ENCODE assay signal across 11 cellular contexts in the genomic region with DNA sequence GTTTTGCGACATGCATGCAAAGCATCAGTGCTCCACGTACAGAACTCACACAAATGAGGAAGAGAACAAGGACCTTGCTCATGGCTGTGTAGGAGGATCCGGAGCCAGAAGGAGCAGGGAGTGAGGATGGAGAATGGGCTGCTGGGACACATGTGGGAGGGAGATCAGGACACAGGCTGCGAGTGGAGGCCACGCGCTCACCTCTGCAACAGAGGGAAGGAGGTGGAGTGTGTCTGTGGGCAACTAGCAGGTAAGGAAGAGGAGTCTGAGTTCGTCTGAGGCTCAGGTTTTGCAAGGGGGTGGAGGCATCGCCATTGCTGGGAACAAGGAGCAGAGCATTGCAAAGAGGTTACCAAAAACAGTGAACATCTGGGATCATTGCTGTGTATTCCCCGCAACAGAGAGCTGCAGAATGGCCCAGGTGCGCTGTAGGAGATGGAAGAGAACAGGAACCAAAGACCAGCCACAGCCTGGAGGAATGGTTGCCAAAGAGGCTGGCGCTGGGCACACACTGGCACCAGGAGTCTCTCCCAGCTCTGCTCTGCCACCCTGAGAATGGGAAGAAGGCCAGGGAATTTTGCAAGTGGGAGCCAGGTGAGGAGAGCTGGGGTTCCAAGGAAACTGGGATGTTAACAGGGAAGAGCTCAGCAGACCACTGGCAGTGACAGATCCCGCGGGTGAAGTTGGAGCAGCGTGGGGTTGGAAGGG.
DNase-seq lines count a peak whose midpoint lies in the region; ATAC-seq and TF ChIP-seq lines count a peak whose summit lies in the region.
"Had no signal": no experiment of that assay in that cellular context is flagged by ENCODE, and none has a peak within 500 bp of the region (broad histone marks: within the 10 kb centered on the region; RNA-seq: fewer than 3 reads in every experiment).

No MANE protein-coding gene starts in this region.

- H3K18ac ChIP-seq in neuronal stem cell (ENCODE audit: low read length), result peak overlapping the region; percentile 83

- in situ Hi-C loops in G401 (cut with HindIII; ENCODE audit: low sequenced_read_pairs), result no loop called here

- H3K4me3 ChIP-seq in RWPE2 (ENCODE audit: severe bottlenecking) (no peak overlapping the region), coronary artery (no peak overlapping the region), neuronal stem cell (ENCODE audit: low read length in 2 of 2) (peak overlapping the region in 1 of 2 donors; percentile 37)
- H3K4me3 ChIP-seq: HAP-1 had no signal

- H3K9me3 ChIP-seq in RWPE2 (ENCODE audit: severe bottlenecking) (no peaks in the 10 kb centered on the region), neuronal stem cell (replicated peaks in 1 of 2; ENCODE audit: control insufficient read depth in 2 of 2, insufficient read depth in 1 of 2, low read depth in 1 of 2, low read length in 2 of 2) (no peaks in the 10 kb centered on the region)
- H3K9me3 ChIP-seq: HAP-1 had no signal

- no peaks in the 10 kb centered on the region for H3K79me1 ChIP-seq in neuronal stem cell (ENCODE audit: low read depth, low read length)

- H3K27me3 Mint-ChIP-seq in natural killer cell (ENCODE audit: low read depth in 2 of 2), result peaks cover 7 to 12% of the 10 kb centered on the region in 2 donors

- no peak overlapping the region for H2BK120ac ChIP-seq in neuronal stem cell (ENCODE audit: low read depth, low read length)

- H3K4ac ChIP-seq in neuronal stem cell (ENCODE audit: low read length), result no peak overlapping the region

- H3K4me2 ChIP-seq in neuronal stem cell (ENCODE audit: insufficient read depth, low read length, poor library complexity, severe bottlenecking), result no peak overlapping the region

- no peak overlapping the region for H3K4me3 Mint-ChIP-seq in natural killer cell
- H3K4me3 Mint-ChIP-seq: B cell; CD4-positive, alpha-beta memory T cell had no signal

- no peaks in the 10 kb centered on the region for H3K36me3 Mint-ChIP-seq in natural killer cell

- 0 out of 3 replicates have a peak, but pooled peaks have one; percentile 21 for ATAC-seq in RWPE2 (ENCODE audit: low read depth)
- no peak for ATAC-seq in natural killer cell
- ATAC-seq in GM19397 (IDR thresholded peaks at IDR 0.05; ENCODE audit: unreplicated experiment), result no peak

- H3K27ac ChIP-seq in RWPE2 (ENCODE audit: poor library complexity, severe bottlenecking), result no peak overlapping the region
- H3K27ac ChIP-seq in coronary artery, result no peak overlapping the region
- H3K27ac ChIP-seq in neuronal stem cell (replicated peaks; ENCODE audit: low read length), result no peak overlapping the region

- H3K14ac ChIP-seq in neuronal stem cell (ENCODE audit: low read length), result peak overlapping the region; percentile 75

- peak overlapping the region; percentile 37 for H3K23ac ChIP-seq in neuronal stem cell (ENCODE audit: low read depth, low read length, poor library complexity)

- WGBS in neuronal stem cell (ENCODE audit: extremely low coverage in 2 of 2, insufficient read length in 2 of 2, insufficient replicate concordance in 1 of 2), 2 donors, result no CpG with 5 or more reads among the region's 14 CpGs

- no peak overlapping the region for H3K27ac Mint-ChIP-seq in natural killer cell
- H3K27ac Mint-ChIP-seq: B cell; CD4-positive, alpha-beta memory T cell had no signal

- H3K27me3 ChIP-seq in RWPE2 (ENCODE audit: insufficient read depth, poor library complexity, severe bottlenecking) (no peaks in the 10 kb centered on the region), neuronal stem cell (ENCODE audit: control insufficient read depth in 3 of 3, insufficient read depth in 3 of 3, low read depth in 1 of 3, low read length in 3 of 3) (no peaks in the 10 kb centered on the region)

- no peak overlapping the region for H2AFZ ChIP-seq in neuronal stem cell (ENCODE audit: low read length)

- no peak overlapping the region for H2BK12ac ChIP-seq in neuronal stem cell (ENCODE audit: low read length)

- TF ChIP-seq CTCF in RWPE2 (IDR thresholded peaks at IDR 0.05; ENCODE audit: poor library complexity, severe bottlenecking) (no peak), coronary artery (IDR thresholded peaks at IDR 0.05) (no peak), natural killer cell (IDR thresholded peaks at IDR 0.05) (no peak)

- H2AK5ac ChIP-seq in neuronal stem cell (ENCODE audit: low read depth, low read length), result no peak overlapping the region

- H3K4me1 Mint-ChIP-seq in natural killer cell, result no peaks in the 10 kb centered on the region
- H3K4me1 Mint-ChIP-seq: B cell; CD4-positive, alpha-beta memory T cell had no signal

- H3K4me1 ChIP-seq in RWPE2 (ENCODE audit: insufficient read depth, poor library complexity, severe bottlenecking), result no peaks in the 10 kb centered on the region
- H3K4me1 ChIP-seq in neuronal stem cell (ENCODE audit: control insufficient read depth in 2 of 2, insufficient read depth in 1 of 2, low read depth in 1 of 2, low read length in 2 of 2), result peaks cover 0 to under 1% of the 10 kb centered on the region in 2 donors
- H3K4me1 ChIP-seq: HAP-1 had no signal

- H3K36me3 ChIP-seq in RWPE2 (ENCODE audit: low read depth), result no peaks in the 10 kb centered on the region
- no peaks in the 10 kb centered on the region for H3K36me3 ChIP-seq in neuronal stem cell (replicated peaks in 1 of 2; ENCODE audit: control insufficient read depth in 2 of 2, insufficient read depth in 2 of 2, low read length in 2 of 2)
- H3K36me3 ChIP-seq: HAP-1 had no signal

- no peak overlapping the region for H2BK5ac ChIP-seq in neuronal stem cell (ENCODE audit: low read length)

- peak overlapping the region; percentile 5 for H2BK15ac ChIP-seq in neuronal stem cell (ENCODE audit: low read length)

- no peak overlapping the region for H4K8ac ChIP-seq in neuronal stem cell (ENCODE audit: low read depth, low read length)

- intact Hi-C loops in natural killer cell (cut with micrococcal nuclease), result no loop called here

- DNase-seq in G401 (ENCODE audit: low spot score) (peak; percentile 57), RWPE2 (ENCODE audit: low spot score) (no peak), coronary artery (ENCODE audit: low spot score) (peak; percentile 53), neuronal stem cell (ENCODE audit: low spot score) (no peak), natural killer cell (no peak)
- DNase-seq in stimulated activated CD4-positive, alpha-beta T cell treated with anti-CD3 and anti-CD28 coated beads, Interleukin-2, amount 100 ng/mL, for 48 hours, result no peak
- DNase-seq: CD4-positive, alpha-beta memory T cell; DMS79 had no signal

- no peaks in the 10 kb centered on the region for H3K9me3 Mint-ChIP-seq in natural killer cell

- H4K91ac ChIP-seq in neuronal stem cell (ENCODE audit: low read depth, low read length, poor library complexity), result no peak overlapping the region

- no peak overlapping the region for H3K9ac ChIP-seq in neuronal stem cell (ENCODE audit: low read depth, low read length, poor library complexity)

Comparison
In these comparisons a context has a peak if more than half of its experiments do, and no peak if none do; other contexts are left out.
1. DNase-seq: peak in G401 (single experiment) and coronary artery (single experiment); none in RWPE2 (single experiment), neuronal stem cell (single experiment), stimulated activated CD4-positive, alpha-beta T cell treated with anti-CD3 and anti-CD28 coated beads, Interleukin-2, amount 100 ng/mL, for 48 hours (0 of 2) and natural killer cell (single experiment).